ENCODE assay signal across 1 cellular context in the genomic region with DNA sequence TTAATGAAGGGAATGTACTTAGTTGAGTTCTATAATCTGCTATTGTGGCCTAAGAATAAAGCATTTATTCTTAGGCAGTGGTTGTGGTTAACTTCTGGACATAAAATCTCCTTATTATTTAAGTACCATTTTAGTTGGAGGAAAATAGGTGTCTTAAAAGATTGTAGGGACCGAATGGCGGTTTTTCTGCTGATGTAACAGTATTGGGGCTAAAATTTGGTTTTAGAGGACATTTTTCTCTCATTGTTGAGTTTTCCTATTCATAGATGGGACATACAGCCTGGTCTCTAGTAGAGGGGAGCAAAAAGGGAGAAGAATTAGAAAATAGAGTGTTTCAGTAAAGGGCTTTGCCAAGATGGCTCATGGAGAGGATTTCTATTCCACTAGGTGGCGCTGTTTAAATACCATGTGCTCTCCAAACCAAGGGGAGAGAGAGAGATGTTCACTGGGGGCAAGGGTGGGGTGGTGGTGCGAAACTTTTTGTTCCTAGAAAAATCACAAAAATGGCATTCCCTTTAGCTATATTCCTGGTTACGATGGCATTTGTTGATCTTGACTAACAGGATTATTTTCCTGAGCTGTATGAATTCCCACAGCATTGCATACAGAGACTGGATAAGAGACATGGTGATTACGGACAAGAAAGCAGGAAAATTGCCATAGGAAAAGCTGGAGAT.
TF ChIP-seq lines count a peak whose summit lies in the region.

No MANE protein-coding gene starts in this region.

TF ChIP-seq in HEK293, 187 proteins besides CTCF, POLR2A, EP300 and RAD21 (continued from another document):
- TF ChIP-seq ZBTB6 (tag by site-specific recombination; IDR thresholded peaks at IDR 0.05): no peak
- TF ChIP-seq ZNF514 (tag by site-specific recombination; IDR thresholded peaks at IDR 0.05): no peak
- TF ChIP-seq ZNF777 (tag by site-specific recombination; IDR thresholded peaks at IDR 0.05; ENCODE audit: borderline replicate concordance): no peak
- TF ChIP-seq, protein P1, sequence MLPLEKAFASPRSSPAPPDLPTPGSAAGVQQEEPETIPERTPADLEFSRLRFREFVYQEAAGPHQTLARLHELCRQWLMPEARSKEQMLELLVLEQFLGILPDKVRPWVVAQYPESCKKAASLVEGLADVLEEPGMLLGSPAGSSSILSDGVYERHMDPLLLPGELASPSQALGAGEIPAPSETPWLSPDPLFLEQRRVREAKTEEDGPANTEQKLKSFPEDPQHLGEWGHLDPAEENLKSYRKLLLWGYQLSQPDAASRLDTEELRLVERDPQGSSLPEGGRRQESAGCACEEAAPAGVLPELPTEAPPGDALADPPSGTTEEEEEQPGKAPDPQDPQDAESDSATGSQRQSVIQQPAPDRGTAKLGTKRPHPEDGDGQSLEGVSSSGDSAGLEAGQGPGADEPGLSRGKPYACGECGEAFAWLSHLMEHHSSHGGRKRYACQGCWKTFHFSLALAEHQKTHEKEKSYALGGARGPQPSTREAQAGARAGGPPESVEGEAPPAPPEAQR (tag by site-specific recombination; IDR thresholded peaks at IDR 0.05): no peak
- no peak for TF ChIP-seq ZXDB (tag by site-specific recombination; IDR thresholded peaks at IDR 0.05)
- no peak for TF ChIP-seq ZNF791 (tag by site-specific recombination; IDR thresholded peaks at IDR 0.05)
- peak; percentile 63; the same call in 1 of the 2 replicates for TF ChIP-seq ZSCAN30 (tag by site-specific recombination; IDR thresholded peaks at IDR 0.05)
- no peak for TF ChIP-seq TCF7L2 (IDR thresholded peaks at IDR 0.05; ENCODE audit: borderline replicate concordance, low read depth, low read length)
- no peak for TF ChIP-seq KLF7 (tag by site-specific recombination; IDR thresholded peaks at IDR 0.05; ENCODE audit: borderline replicate concordance)
- no peak for TF ChIP-seq ZBTB26 (tag by site-specific recombination; optimal IDR thresholded peaks at IDR 0.05)
- peak; percentile 74 for TF ChIP-seq PATZ1 (tag by site-specific recombination; IDR thresholded peaks at IDR 0.05)
- TF ChIP-seq ZBTB1 (tag by site-specific recombination; IDR thresholded peaks at IDR 0.05): no peak
- no peak for TF ChIP-seq RBAK (tag by site-specific recombination; IDR thresholded peaks at IDR 0.05)
- no peak for TF ChIP-seq ZBTB20 (tag by site-specific recombination; IDR thresholded peaks at IDR 0.05)
- no peak for TF ChIP-seq ZNF157 (tag by site-specific recombination; IDR thresholded peaks at IDR 0.05)
- no peak for TF ChIP-seq ZNF24 (tag by site-specific recombination; IDR thresholded peaks at IDR 0.05)
- TF ChIP-seq KLF10 (tag by site-specific recombination; IDR thresholded peaks at IDR 0.05): no peak; the same call in 1 of the 2 replicates
- TF ChIP-seq YY1 (tag by site-specific recombination; IDR thresholded peaks at IDR 0.05): no peak; the same call in 1 of the 2 replicates
- TF ChIP-seq ZNF843 (tag by site-specific recombination; IDR thresholded peaks at IDR 0.05): no peak
- no peak for TF ChIP-seq ZNF341 (tag by site-specific recombination; IDR thresholded peaks at IDR 0.05; ENCODE audit: low read depth)
- no peak for TF ChIP-seq ZBTB48 (tag by site-specific recombination; IDR thresholded peaks at IDR 0.05)
- peak; percentile 53; the same call in 1 of the 2 replicates for TF ChIP-seq SP7 (tag by site-specific recombination; IDR thresholded peaks at IDR 0.05)
- TF ChIP-seq ZBTB21 (tag by site-specific recombination; IDR thresholded peaks at IDR 0.05): no peak
- TF ChIP-seq ZSCAN16 (tag by site-specific recombination; IDR thresholded peaks at IDR 0.05): no peak
- TF ChIP-seq, protein P2, sequence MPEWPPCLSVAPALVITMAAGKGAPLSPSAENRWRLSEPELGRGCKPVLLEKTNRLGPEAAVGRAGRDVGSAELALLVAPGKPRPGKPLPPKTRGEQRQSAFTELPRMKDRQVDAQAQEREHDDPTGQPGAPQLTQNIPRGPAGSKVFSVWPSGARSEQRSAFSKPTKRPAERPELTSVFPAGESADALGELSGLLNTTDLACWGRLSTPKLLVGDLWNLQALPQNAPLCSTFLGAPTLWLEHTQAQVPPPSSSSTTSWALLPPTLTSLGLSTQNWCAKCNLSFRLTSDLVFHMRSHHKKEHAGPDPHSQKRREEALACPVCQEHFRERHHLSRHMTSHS (tag by site-specific recombination; IDR thresholded peaks at IDR 0.05): no peak
- no peak for TF ChIP-seq ZNF398 (tag by site-specific recombination; IDR thresholded peaks at IDR 0.05)
- no peak for TF ChIP-seq WT1 (tag by site-specific recombination; IDR thresholded peaks at IDR 0.05)
- TF ChIP-seq EGR2 (tag by site-specific recombination; IDR thresholded peaks at IDR 0.05; ENCODE audit: low read depth): no peak
- TF ChIP-seq ZNF48 (tag by site-specific recombination; IDR thresholded peaks at IDR 0.05): no peak
- TF ChIP-seq ZFP3 (tag by site-specific recombination; IDR thresholded peaks at IDR 0.05; ENCODE audit: low read depth): no peak
- no peak for TF ChIP-seq ZNF76 (tag by site-specific recombination; IDR thresholded peaks at IDR 0.05; ENCODE audit: borderline replicate concordance, low read depth)
- TF ChIP-seq ZNF610 (tag by site-specific recombination; IDR thresholded peaks at IDR 0.05; ENCODE audit: borderline replicate concordance): no peak
- no peak for TF ChIP-seq ZNF174 (tag by site-specific recombination; IDR thresholded peaks at IDR 0.05)
- TF ChIP-seq ZNF433 (tag by site-specific recombination; IDR thresholded peaks at IDR 0.05; ENCODE audit: low read depth): no peak
- 0 out of 2 replicates have a peak, but pooled peaks have one; percentile 21 for TF ChIP-seq ZNF335 (tag by site-specific recombination; conservative IDR thresholded peaks at IDR 0.05)
- TF ChIP-seq ZNF571 (tag by site-specific recombination; IDR thresholded peaks at IDR 0.05): no peak
- TF ChIP-seq ZNF366 (tag by site-specific recombination; conservative IDR thresholded peaks at IDR 0.05): peak; percentile 27; the same call in 1 of the 2 replicates
- TF ChIP-seq, protein P3, sequence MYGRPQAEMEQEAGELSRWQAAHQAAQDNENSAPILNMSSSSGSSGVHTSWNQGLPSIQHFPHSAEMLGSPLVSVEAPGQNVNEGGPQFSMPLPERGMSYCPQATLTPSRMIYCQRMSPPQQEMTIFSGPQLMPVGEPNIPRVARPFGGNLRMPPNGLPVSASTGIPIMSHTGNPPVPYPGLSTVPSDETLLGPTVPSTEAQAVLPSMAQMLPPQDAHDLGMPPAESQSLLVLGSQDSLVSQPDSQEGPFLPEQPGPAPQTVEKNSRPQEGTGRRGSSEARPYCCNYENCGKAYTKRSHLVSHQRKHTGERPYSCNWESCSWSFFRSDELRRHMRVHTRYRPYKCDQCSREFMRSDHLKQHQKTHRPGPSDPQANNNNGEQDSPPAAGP (tag by site-specific recombination; IDR thresholded peaks at IDR 0.05): 0 out of 2 replicates have a peak, but pooled peaks have one; percentile 25
- no peak for TF ChIP-seq PRDM1 (tag by site-specific recombination; IDR thresholded peaks at IDR 0.05)
- no peak for TF ChIP-seq ZNF423 (tag by site-specific recombination; IDR thresholded peaks at IDR 0.05)
- TF ChIP-seq ZNF585B (tag by site-specific recombination; IDR thresholded peaks at IDR 0.05): no peak
- no peak for TF ChIP-seq ZNF670 (tag by site-specific recombination; IDR thresholded peaks at IDR 0.05; ENCODE audit: low read depth)
- TF ChIP-seq ZNF837 (tag by site-specific recombination; IDR thresholded peaks at IDR 0.05): no peak
- no peak for TF ChIP-seq ZBTB7A (tag by site-specific recombination; IDR thresholded peaks at IDR 0.05; ENCODE audit: low read depth)
- no peak for TF ChIP-seq ZNF510 (tag by site-specific recombination; IDR thresholded peaks at IDR 0.05; ENCODE audit: insufficient replicate concordance)
- TF ChIP-seq ZNF169 (tag by site-specific recombination; IDR thresholded peaks at IDR 0.05): no peak
- TF ChIP-seq ZNF274 (IDR thresholded peaks at IDR 0.05; ENCODE audit: low read length): no peak
- TF ChIP-seq ZNF274 (tag by site-specific recombination; IDR thresholded peaks at IDR 0.05; ENCODE audit: borderline replicate concordance): no peak
- TF ChIP-seq ZNF18 (tag by site-specific recombination; IDR thresholded peaks at IDR 0.05): no peak
- TF ChIP-seq ZNF324 (tag by site-specific recombination; IDR thresholded peaks at IDR 0.05): no peak
- TF ChIP-seq ZNF214 (tag by site-specific recombination; IDR thresholded peaks at IDR 0.05; ENCODE audit: borderline replicate concordance): no peak
- TF ChIP-seq ZBTB17 (tag by site-specific recombination; IDR thresholded peaks at IDR 0.05): peak; percentile 43; the same call in 1 of the 2 replicates
- no peak for TF ChIP-seq BCL11A (tag by site-specific recombination; IDR thresholded peaks at IDR 0.05; ENCODE audit: low read depth)
- no peak for TF ChIP-seq ZNF580 (tag by site-specific recombination; IDR thresholded peaks at IDR 0.05)
- peak; percentile 69; the same call in 1 of the 2 replicates for TF ChIP-seq ZNF2 (tag by site-specific recombination; IDR thresholded peaks at IDR 0.05)
- TF ChIP-seq ZFP69B (tag by site-specific recombination; IDR thresholded peaks at IDR 0.05): no peak
